In genomic region chr12:71662861-71663560, GRCh38 we compare ENCODE assay signal across 1 cellular context.
TF ChIP-seq lines count a peak whose summit lies in the region.

No MANE protein-coding gene starts in this region.

TF ChIP-seq in PFSK-1, 5 proteins besides CTCF, POLR2A, EP300 and RAD21 (continued from another document):
- TF ChIP-seq REST (IDR thresholded peaks at IDR 0.05; ENCODE audit: insufficient read depth in 1 of 2, low read depth in 2 of 2, low read length in 2 of 2): no peak
- TF ChIP-seq POLR2AphosphoS5 (IDR thresholded peaks at IDR 0.05; ENCODE audit: low read depth, low read length): no peak
